22 cellular contexts compared by ENCODE assay signal in the genomic region with DNA sequence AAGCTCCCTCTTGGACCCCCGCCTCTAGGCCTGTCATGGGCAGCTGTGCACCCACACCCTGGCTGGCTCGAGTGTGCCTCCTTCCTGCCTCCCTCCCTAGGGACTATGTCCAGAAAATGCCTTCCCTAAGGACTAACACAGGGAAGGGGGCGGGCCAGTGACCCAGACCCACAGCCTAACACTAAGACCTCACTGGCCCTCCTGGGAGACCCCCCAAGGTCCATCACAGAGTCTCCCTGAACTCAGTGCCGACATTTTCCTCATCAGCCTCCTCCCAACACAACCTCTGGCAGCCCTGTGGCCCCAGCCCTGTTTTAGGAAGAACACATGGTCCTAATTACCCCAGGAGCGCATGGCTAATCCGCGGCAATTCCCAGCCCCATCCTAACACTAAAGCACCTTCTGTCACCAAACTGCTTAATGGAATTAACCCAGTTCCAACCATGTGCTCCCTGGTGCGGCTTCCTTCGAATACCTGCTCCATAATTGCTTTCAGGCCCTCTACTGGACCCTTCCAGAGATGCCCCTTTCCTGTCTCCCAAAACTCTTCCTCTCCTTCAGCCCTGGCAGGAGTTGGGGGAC. TPM values are rescaled to one million over a fixed set of nuclear protein-coding genes. Genes with fewer than 3 reads are reported as not detected.
DNase-seq lines count a peak whose midpoint lies in the region; ATAC-seq, FAIRE-seq and TF ChIP-seq lines count a peak whose summit lies in the region.
"Had no signal": no experiment of that assay in that cellular context is flagged by ENCODE, and none has a peak within 500 bp of the region (broad histone marks: within the 10 kb centered on the region; RNA-seq: fewer than 3 reads in every experiment).

No MANE protein-coding gene starts in this region.

- H4K20me1 ChIP-seq in astrocyte (ENCODE audit: insufficient read depth, low read length), result peaks cover 12% of the 10 kb centered on the region

- ATAC-seq in effector memory CD8-positive, alpha-beta T cell (replicated peaks), result no peak
- ATAC-seq: activated T-helper 17 cell treated with anti-CD3 and anti-CD28 coated beads, Interleukin-2, amount 50 U/mL, for 72 hours; PC-3 had no signal

- H3K4me1 Mint-ChIP-seq in astrocyte (ENCODE audit: low read depth, unreplicated experiment), result peaks cover 20% of the 10 kb centered on the region
- peaks cover 90% of the 10 kb centered on the region for H3K4me1 Mint-ChIP-seq in nephron progenitor cell
- peaks cover 0 to 7% of the 10 kb centered on the region in 2 donors for H3K4me1 Mint-ChIP-seq in effector memory CD8-positive, alpha-beta T cell (ENCODE audit: low read depth in 2 of 2)
- H3K4me1 Mint-ChIP-seq: activated T-helper 17 cell treated with anti-CD3 and anti-CD28 coated beads, Interleukin-2, amount 50 U/mL, for 72 hours had no signal

- peaks cover 3% of the 10 kb centered on the region for H3K27me3 Mint-ChIP-seq in astrocyte (ENCODE audit: low read depth, unreplicated experiment)
- H3K27me3 Mint-ChIP-seq in nephron progenitor cell (ENCODE audit: low read depth, poor library complexity), result no peaks in the 10 kb centered on the region
- peaks cover 74 to 96% of the 10 kb centered on the region in 2 donors for H3K27me3 Mint-ChIP-seq in effector memory CD8-positive, alpha-beta T cell

- peaks cover 12% of the 10 kb centered on the region for H3K4me1 ChIP-seq in astrocyte (ENCODE audit: insufficient read depth, low read length)

- H3K4me3 Mint-ChIP-seq in astrocyte (ENCODE audit: unreplicated experiment) (peak overlapping the region; percentile 64), nephron progenitor cell (peak overlapping the region; percentile 75)
- no peak overlapping the region for H3K4me3 Mint-ChIP-seq in effector memory CD8-positive, alpha-beta T cell
- H3K4me3 Mint-ChIP-seq: activated T-helper 17 cell treated with anti-CD3 and anti-CD28 coated beads, Interleukin-2, amount 50 U/mL, for 72 hours had no signal

- H2AFZ ChIP-seq in astrocyte (ENCODE audit: low read depth, low read length), result no peak overlapping the region

- H3K9me3 ChIP-seq in astrocyte (ENCODE audit: insufficient read depth, low read depth, low read length), result no peaks in the 10 kb centered on the region
- H3K9me3 ChIP-seq: neutrophil, SJCRH30 had no signal

- H3K36me3 ChIP-seq in astrocyte (ENCODE audit: insufficient read depth, low read length), result no peaks in the 10 kb centered on the region
- H3K36me3 ChIP-seq: neutrophil, SJCRH30 had no signal

- H3K79me2 ChIP-seq in astrocyte (ENCODE audit: insufficient read depth, low read length), result peaks cover 6% of the 10 kb centered on the region

- TF ChIP-seq CTCF in D721Med (IDR thresholded peaks at IDR 0.05; ENCODE audit: insufficient read depth, missing control alignments) (peak; percentile 30), astrocyte (IDR thresholded peaks at IDR 0.05; ENCODE audit: insufficient read depth, low read depth, low read length) (no peak), nephron progenitor cell (IDR thresholded peaks at IDR 0.05) (no peak)

- H3K36me3 Mint-ChIP-seq in astrocyte (ENCODE audit: low read depth, unreplicated experiment) (peaks cover 24% of the 10 kb centered on the region), nephron progenitor cell (ENCODE audit: low read depth) (peaks cover 45% of the 10 kb centered on the region)
- H3K36me3 Mint-ChIP-seq in effector memory CD8-positive, alpha-beta T cell (ENCODE audit: insufficient read depth), result peaks cover 5% of the 10 kb centered on the region

- peak; percentile 84 for FAIRE-seq in D721Med (lab: Jason Lieb, UNC)
- FAIRE-seq in astrocyte (lab: Jason Lieb, UNC), result no peak
- FAIRE-seq: frontal cortex had no signal

- DNase-seq in D721Med (ENCODE audit: insufficient read length, low spot score) (peak; percentile 58), NCI-H1092 treated with DMSO at 0.1 percent for 48 hours (lab: John Stamatoyannopoulos, UW) (peak; percentile 39), astrocyte (ENCODE audit: low read depth) (no peak), nephron progenitor cell (no peak), C1 segment of cervical spinal cord (lab: John Stamatoyannopoulos, UW) (no peak), cerebellum (ENCODE audit: low spot score) (no peak), COLO829 (ENCODE audit: low spot score) (no peak)
- DNase-seq in effector memory CD8-positive, alpha-beta T cell, result no peak
- DNase-seq: ACHN; activated CD4-positive, CD25-positive, alpha-beta regulatory T cell treated with anti-CD3 and anti-CD28 coated beads, Interleukin-2, amount 50 U/mL, for 72 hours; dermis blood vessel endothelial cell; erythroblast; NCI-H2081 treated with DMSO at 0.1 percent for 48 hours; NCI-H774; PC-3; SJCRH30; stimulated activated CD4-positive, alpha-beta T cell treated with anti-CD3 and anti-CD28 coated beads, Interleukin-12 subunit alpha, Interleukin-12 subunit beta, amount 100 ng/mL, for 4 hours; stimulated activated CD8-positive, alpha-beta memory T cell treated with anti-CD3 and anti-CD28 coated beads, Interleukin-4, amount 100 ng/mL, for 48 hours had no signal

- H3K27ac Mint-ChIP-seq in astrocyte (ENCODE audit: unreplicated experiment) (peak overlapping the region; percentile 58), nephron progenitor cell (peak overlapping the region; percentile 99)
- H3K27ac Mint-ChIP-seq in effector memory CD8-positive, alpha-beta T cell, result no peak overlapping the region
- H3K27ac Mint-ChIP-seq: activated T-helper 17 cell treated with anti-CD3 and anti-CD28 coated beads, Interleukin-2, amount 50 U/mL, for 72 hours had no signal

- no peak overlapping the region for H3K27ac ChIP-seq in astrocyte (ENCODE audit: low read depth, low read length)
- H3K27ac ChIP-seq: neutrophil, SJCRH30 had no signal

- H3K9me3 Mint-ChIP-seq in astrocyte (ENCODE audit: unreplicated experiment), result no peaks in the 10 kb centered on the region
- H3K9me3 Mint-ChIP-seq in nephron progenitor cell, result no peaks in the 10 kb centered on the region
- no peaks in the 10 kb centered on the region for H3K9me3 Mint-ChIP-seq in effector memory CD8-positive, alpha-beta T cell
- H3K9me3 Mint-ChIP-seq: activated T-helper 17 cell treated with anti-CD3 and anti-CD28 coated beads, Interleukin-2, amount 50 U/mL, for 72 hours had no signal

- H3K4me3 ChIP-seq in astrocyte (ENCODE audit: insufficient read depth, low read depth, low read length), result no peak overlapping the region
- H3K4me3 ChIP-seq: SJCRH30 had no signal

- no peak overlapping the region for H3K4me2 ChIP-seq in astrocyte (ENCODE audit: low read length)

- no peak overlapping the region for H3K9ac ChIP-seq in astrocyte (ENCODE audit: low read length)

- peaks cover 11% of the 10 kb centered on the region for H3K27me3 ChIP-seq in astrocyte (ENCODE audit: insufficient read depth, low read length)
- H3K27me3 ChIP-seq: SJCRH30 had no signal

RNA-seq across cellular contexts. Expression of a gene that starts 5.6 kb away (rescaled TPM):
- total RNA-seq in astrocyte (16.0 and 16.4 TPM in 2 replicates), cerebellum (16.4 TPM)
- total RNA-seq: dermis blood vessel endothelial cell, PC-3 had no signal

RNA-seq across cellular contexts. Expression of a gene that starts 35.8 kb away (rescaled TPM):
- not detected in 2 replicates for total RNA-seq in astrocyte
- 0.64 TPM for total RNA-seq in cerebellum
- total RNA-seq: activated T-helper 17 cell treated with anti-CD3 and anti-CD28 coated beads, Interleukin-2, amount 50 U/mL, for 72 hours; dermis blood vessel endothelial cell; frontal cortex; PC-3; renal cortical epithelial cell; SJCRH30 had no signal

Comparison
In these comparisons a context has a peak if more than half of its experiments do, and no peak if none do; other contexts are left out.
1. DNase-seq: peak in D721Med (single experiment) and NCI-H1092 treated with DMSO at 0.1 percent for 48 hours (single experiment); none in astrocyte (single experiment), nephron progenitor cell (single experiment), C1 segment of cervical spinal cord (0 of 14), cerebellum (single experiment), COLO829 (single experiment) and effector memory CD8-positive, alpha-beta T cell (0 of 3).
2. H3K27ac Mint-ChIP-seq: peak in astrocyte (single experiment) and nephron progenitor cell (single experiment); none in effector memory CD8-positive, alpha-beta T cell (0 of 2).
3. H3K4me3 Mint-ChIP-seq: peak in astrocyte (single experiment) and nephron progenitor cell (single experiment); none in effector memory CD8-positive, alpha-beta T cell (0 of 2).